In the genomic region with DNA sequence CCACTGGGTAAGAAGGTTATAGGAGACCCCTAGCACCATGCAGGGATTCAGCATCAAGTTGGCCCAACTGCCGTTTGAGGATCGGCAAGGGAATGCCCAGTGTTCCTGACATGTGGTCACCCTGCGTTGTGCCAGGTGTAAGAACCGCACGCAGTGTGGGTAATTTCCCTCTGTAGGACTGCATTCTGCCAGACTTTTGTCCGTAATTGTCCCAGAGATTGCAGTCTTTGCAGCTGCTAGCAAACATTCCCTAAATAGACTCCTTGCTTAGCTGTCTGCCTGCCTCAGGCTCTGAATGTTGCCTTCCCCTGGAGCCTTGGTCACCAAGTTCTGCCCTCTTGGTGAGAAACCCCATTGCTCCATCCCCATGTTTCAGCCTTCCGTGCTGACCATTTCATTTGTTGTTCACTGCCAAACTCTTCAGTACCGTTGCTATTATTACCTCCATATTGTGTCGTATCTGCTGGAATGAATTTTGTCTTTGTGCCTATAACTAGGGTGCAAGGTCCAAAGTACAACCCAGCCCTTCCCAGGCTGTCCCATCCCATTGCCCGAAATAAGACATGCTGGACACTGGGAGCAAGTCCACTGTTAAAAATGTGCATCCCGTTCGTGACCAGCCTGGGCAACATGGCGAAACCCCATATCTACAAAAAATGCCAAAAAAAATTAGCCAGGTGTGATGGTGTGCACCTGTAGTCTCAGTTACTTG, we compare ENCODE assay signal across 2 cellular contexts.
TF ChIP-seq lines count a peak whose summit lies in the region.

No MANE protein-coding gene starts in this region.

TF ChIP-seq in IMR-90, 13 proteins besides CTCF, POLR2A, EP300 and RAD21:
- no peak for TF ChIP-seq RCOR1 (IDR thresholded peaks at IDR 0.05; ENCODE audit: insufficient replicate concordance, low read length)
- TF ChIP-seq MXI1 (IDR thresholded peaks at IDR 0.05; ENCODE audit: borderline replicate concordance, low read depth, low read length), result no peak
- no peak for TF ChIP-seq SMC3 (IDR thresholded peaks at IDR 0.05; ENCODE audit: low read depth, low read length)
- TF ChIP-seq MAZ (IDR thresholded peaks at IDR 0.05; ENCODE audit: borderline replicate concordance, low read depth, low read length), result no peak
- TF ChIP-seq, protein P1, sequence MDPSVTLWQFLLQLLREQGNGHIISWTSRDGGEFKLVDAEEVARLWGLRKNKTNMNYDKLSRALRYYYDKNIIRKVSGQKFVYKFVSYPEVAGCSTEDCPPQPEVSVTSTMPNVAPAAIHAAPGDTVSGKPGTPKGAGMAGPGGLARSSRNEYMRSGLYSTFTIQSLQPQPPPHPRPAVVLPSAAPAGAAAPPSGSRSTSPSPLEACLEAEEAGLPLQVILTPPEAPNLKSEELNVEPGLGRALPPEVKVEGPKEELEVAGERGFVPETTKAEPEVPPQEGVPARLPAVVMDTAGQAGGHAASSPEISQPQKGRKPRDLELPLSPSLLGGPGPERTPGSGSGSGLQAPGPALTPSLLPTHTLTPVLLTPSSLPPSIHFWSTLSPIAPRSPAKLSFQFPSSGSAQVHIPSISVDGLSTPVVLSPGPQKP (IDR thresholded peaks at IDR 0.05; ENCODE audit: borderline replicate concordance, low read depth, low read length), result no peak
- no peak for TF ChIP-seq BHLHE40 (IDR thresholded peaks at IDR 0.05; ENCODE audit: low read depth, low read length)
- TF ChIP-seq NFE2L2 (IDR thresholded peaks at IDR 0.05; ENCODE audit: low read depth, low read length), result no peak
- TF ChIP-seq, protein P2, sequence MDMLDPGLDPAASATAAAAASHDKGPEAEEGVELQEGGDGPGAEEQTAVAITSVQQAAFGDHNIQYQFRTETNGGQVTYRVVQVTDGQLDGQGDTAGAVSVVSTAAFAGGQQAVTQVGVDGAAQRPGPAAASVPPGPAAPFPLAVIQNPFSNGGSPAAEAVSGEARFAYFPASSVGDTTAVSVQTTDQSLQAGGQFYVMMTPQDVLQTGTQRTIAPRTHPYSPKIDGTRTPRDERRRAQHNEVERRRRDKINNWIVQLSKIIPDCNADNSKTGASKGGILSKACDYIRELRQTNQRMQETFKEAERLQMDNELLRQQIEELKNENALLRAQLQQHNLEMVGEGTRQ (IDR thresholded peaks at IDR 0.05; ENCODE audit: low read depth, low read length), result no peak
- TF ChIP-seq RFX5 (IDR thresholded peaks at IDR 0.05; ENCODE audit: low read depth, low read length), result no peak
- TF ChIP-seq CHD1 (IDR thresholded peaks at IDR 0.05; ENCODE audit: low read depth, low read length), result no peak
- TF ChIP-seq FOS (IDR thresholded peaks at IDR 0.05; ENCODE audit: low read depth, low read length), result no peak

TF ChIP-seq in H1, 55 proteins besides CTCF, POLR2A, EP300 and RAD21:
- TF ChIP-seq SP1 (IDR thresholded peaks at IDR 0.05; ENCODE audit: low read depth, low read length) (no peak), NRF1 (IDR thresholded peaks at IDR 0.05; ENCODE audit: low read depth, low read length) (no peak), JUND (IDR thresholded peaks at IDR 0.05; ENCODE audit: low read length) (no peak)
